34 cellular contexts compared by ENCODE assay signal in the genomic region with DNA sequence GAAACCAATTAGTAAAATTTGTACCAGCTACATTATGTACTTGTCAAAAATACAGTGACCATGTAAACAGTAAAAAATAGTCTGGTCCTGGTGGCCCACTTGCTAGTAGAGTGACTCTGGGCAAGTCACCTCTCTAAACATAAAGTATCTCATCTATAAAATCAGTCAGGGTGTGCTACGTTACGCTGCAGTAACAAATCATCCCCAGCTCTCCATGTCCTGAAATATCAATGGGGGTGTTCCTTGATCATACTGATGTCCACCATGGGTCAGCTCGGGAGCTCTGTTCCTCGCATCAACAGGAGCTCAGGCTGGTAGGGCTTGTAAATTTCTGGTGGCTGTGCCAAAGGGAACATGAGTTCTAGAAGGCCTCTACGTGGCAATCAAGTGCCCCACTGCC.
"Had no signal": no experiment of that assay in that cellular context is flagged by ENCODE, and none has a peak within 500 bp of the region (broad histone marks: within the 10 kb centered on the region; RNA-seq: fewer than 3 reads in every experiment).

No MANE protein-coding gene starts in this region.

- DNase-seq: Karpas-422, Kasumi-1, MG63, MM.1S, MV-4-11, NCI-H1048, NCI-H1092, NCI-H1092 treated with DMSO at 0.1 percent for 48 hours, NCI-H1105, NCI-H1105 treated with DMSO at 0.1 percent for 48 hours, NCI-H1417, NCI-H1417 treated with DMSO at 0.1 percent for 48 hours, NCI-H1436, NCI-H1436 treated with DMSO at 0.1 percent for 48 hours, NCI-H146, NCI-H1694, NCI-H1694 treated with DMSO at 0.1 percent for 48 hours, NCI-H187, NCI-H187 treated with DMSO at 0.1 percent for 48 hours, NCI-H1930, NCI-H2029, NCI-H2029 treated with DMSO at 0.1 percent for 48 hours, NCI-H2081, NCI-H2081 treated with DMSO at 0.1 percent for 48 hours, NCI-H2107, NCI-H2171, NCI-H2171 treated with DMSO at 0.1 percent for 48 hours, NCI-H2227 treated with DMSO at 0.1 percent for 48 hours, NCI-H226, NCI-H345, NCI-H446, NCI-H446 treated with DMSO at 0.1 percent for 48 hours, NCI-H510A, NCI-H510A treated with DMSO at 0.1 percent for 48 hours had no signal

- H3K4me3 ChIP-seq: MG63 had no signal

- H3K9me3 ChIP-seq: MG63 had no signal

- H3K27me3 ChIP-seq: MG63 had no signal

- H3K36me3 ChIP-seq: MG63 had no signal
